ENCODE assay signal across 1 cellular context in the genomic region with DNA sequence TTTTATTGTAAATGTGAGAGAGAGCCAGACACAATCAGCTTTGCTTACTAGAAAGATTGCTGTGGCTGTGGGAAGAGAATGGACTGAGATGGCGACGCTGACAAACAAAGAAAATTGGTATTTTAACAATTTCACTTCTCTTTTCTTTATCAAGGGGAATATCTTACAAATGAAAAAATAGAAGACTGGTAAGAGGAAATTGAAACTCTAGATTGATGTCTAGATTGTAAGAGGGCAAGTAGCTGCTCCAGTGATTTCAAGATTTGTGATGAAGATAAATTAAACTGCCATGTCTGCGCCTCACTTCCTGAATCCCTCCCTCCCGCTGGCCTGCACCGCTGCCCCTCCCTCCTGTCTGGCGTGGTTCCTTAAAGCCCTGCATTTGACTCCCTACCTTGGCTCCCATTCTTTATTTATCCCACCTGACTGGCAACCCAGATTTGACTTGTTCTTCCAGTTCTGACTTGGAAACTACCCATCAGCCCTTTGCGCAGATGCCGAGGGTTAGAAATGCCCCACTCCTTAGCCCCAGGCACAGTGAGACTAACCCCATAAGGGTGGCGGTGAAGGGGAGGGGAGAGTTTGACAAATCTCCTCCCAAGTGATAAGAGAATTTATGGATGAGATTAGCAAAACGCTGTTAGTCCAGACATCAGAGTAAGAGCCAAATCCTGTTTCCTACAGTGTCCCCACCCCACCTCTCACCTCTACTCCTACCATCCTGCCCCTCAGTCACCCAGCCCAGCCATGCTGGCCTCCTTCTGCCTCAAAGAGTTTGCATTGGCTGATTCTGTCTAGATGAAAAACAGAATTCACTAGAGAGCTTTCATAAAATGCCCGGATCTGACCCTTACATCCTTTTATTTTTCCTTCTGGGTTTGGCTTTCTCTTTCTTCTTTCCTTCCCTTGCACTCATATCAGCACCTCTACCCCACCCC.
TF ChIP-seq lines count a peak whose summit lies in the region.

No MANE protein-coding gene starts in this region.

TF ChIP-seq in HepG2, 621 proteins besides CTCF, POLR2A, EP300 and RAD21 (continued from another document):
- TF ChIP-seq ZNF646 (CRISPR knock-in tag; IDR thresholded peaks at IDR 0.05) (no peak), AKAP8 (CRISPR knock-in tag; IDR thresholded peaks at IDR 0.05) (no peak), ZZZ3 (CRISPR knock-in tag; IDR thresholded peaks at IDR 0.05; ENCODE audit: borderline replicate concordance) (no peak), CAMTA2 (CRISPR knock-in tag; IDR thresholded peaks at IDR 0.05; ENCODE audit: borderline replicate concordance) (no peak), ZNF18 (CRISPR knock-in tag; IDR thresholded peaks at IDR 0.05; ENCODE audit: insufficient replicate concordance) (no peak), ZNF737 (CRISPR knock-in tag; IDR thresholded peaks at IDR 0.05; ENCODE audit: borderline replicate concordance) (no peak), ZNF562 (CRISPR knock-in tag; IDR thresholded peaks at IDR 0.05; ENCODE audit: borderline replicate concordance) (no peak), NFE2L1 (CRISPR knock-in tag; IDR thresholded peaks at IDR 0.05; ENCODE audit: borderline replicate concordance) (no peak), CEBPB (IDR thresholded peaks at IDR 0.05; ENCODE audit: borderline replicate concordance, low read depth, low read length) (no peak), ZNF615 (CRISPR knock-in tag; IDR thresholded peaks at IDR 0.05; ENCODE audit: borderline replicate concordance) (no peak), YY1 (IDR thresholded peaks at IDR 0.05; ENCODE audit: insufficient read depth, insufficient replicate concordance, low read depth, low read length) (no peak), MAX (IDR thresholded peaks at IDR 0.05) (no peak)
- TF ChIP-seq, protein P1, sequence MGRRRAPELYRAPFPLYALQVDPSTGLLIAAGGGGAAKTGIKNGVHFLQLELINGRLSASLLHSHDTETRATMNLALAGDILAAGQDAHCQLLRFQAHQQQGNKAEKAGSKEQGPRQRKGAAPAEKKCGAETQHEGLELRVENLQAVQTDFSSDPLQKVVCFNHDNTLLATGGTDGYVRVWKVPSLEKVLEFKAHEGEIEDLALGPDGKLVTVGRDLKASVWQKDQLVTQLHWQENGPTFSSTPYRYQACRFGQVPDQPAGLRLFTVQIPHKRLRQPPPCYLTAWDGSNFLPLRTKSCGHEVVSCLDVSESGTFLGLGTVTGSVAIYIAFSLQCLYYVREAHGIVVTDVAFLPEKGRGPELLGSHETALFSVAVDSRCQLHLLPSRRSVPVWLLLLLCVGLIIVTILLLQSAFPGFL (CRISPR knock-in tag; IDR thresholded peaks at IDR 0.05), result no peak
- TF ChIP-seq, protein P2, sequence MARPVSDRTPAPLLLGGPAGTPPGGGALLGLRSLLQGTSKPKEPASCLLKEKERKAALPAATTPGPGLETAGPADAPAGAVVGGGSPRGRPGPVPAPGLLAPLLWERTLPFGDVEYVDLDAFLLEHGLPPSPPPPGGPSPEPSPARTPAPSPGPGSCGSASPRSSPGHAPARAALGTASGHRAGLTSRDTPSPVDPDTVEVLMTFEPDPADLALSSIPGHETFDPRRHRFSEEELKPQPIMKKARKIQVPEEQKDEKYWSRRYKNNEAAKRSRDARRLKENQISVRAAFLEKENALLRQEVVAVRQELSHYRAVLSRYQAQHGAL (CRISPR knock-in tag; IDR thresholded peaks at IDR 0.05; ENCODE audit: not compliant biosample characterization), result no peak
